1 cellular context compared by ENCODE assay signal in genomic region chr13:40558656-40559055, GRCh38.
TF ChIP-seq lines count a peak whose summit lies in the region.

No MANE protein-coding gene starts in this region.

TF ChIP-seq in endothelial cell of umbilical vein, 7 proteins besides CTCF, POLR2A, EP300 and RAD21 (continued from another document):
- peak; percentile 65 for TF ChIP-seq POLR2AphosphoS5 (IDR thresholded peaks at IDR 0.05; ENCODE audit: insufficient read depth, low read depth, low read length)
TF ChIP-seq in endothelial cell of umbilical vein: peak in this region for 3.
